In the genomic region with DNA sequence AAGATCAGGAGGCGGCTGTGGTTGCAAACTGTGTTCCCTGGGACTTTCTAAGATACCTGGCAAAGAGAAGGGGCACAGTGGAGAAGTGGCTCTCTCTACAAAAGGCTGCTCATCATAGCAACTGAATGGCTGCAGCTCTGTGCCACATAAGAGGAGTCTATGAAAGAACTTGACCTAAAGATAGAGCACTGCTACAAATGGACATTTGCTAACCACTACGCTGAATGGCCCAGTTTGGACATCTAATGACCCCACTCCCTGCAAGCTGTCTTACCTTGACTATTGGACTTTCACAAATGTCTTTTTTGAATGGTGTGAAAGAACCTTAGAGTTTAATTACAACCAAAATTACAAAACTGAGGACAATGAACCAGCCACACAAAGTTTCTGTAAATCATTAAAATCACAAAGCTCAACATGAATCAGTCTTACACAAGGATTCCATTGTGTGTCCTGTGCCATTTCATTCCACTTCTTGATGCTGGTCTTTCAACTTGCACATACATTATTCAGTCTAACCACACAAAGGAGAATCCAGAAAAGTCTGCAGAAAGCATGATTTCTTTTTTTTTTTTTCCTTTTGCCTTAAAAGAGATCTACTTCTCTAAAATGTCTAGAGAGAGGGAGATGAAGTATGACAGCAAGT, we compare ENCODE assay signal across 26 cellular contexts.
DNase-seq lines count a peak whose midpoint lies in the region; ATAC-seq and TF ChIP-seq lines count a peak whose summit lies in the region.
"Had no signal": no experiment of that assay in that cellular context is flagged by ENCODE, and none has a peak within 500 bp of the region (broad histone marks: within the 10 kb centered on the region; RNA-seq: fewer than 3 reads in every experiment).

No MANE protein-coding gene starts in this region.

- DNase-seq in mammary epithelial cell (peak; percentile 11), breast epithelium (ENCODE audit: low spot score in 2 of 2) (no peak), epithelial cell of proximal tubule (ENCODE audit: low read depth) (peak; percentile 32), pons (ENCODE audit: low spot score) (peak; percentile 25), PC-3 (no peak)
- no peak for DNase-seq in activated CD4-positive, alpha-beta T cell treated with anti-CD3 and anti-CD28 coated beads for 48 hours
- no peak for DNase-seq in NK-92 treated with Interleukin-12 subunit alpha and Interleukin-12 subunit beta, amount 100 ng/mL, for 24 hours (lab: John Stamatoyannopoulos, UW)
- DNase-seq: Calu3; CD8-positive, alpha-beta memory T cell; DMS153; DND-41; Kasumi-1; MV-4-11; NCI-H1105; NCI-H1436 treated with DMSO at 0.1 percent for 48 hours; NCI-H187 treated with DMSO at 0.1 percent for 48 hours; NCI-H2171 treated with DMSO at 0.1 percent for 48 hours; NCI-H446; NCI-H526; NCI-H82; SHP77 had no signal

- intact Hi-C loops in mammary epithelial cell (cut with micrococcal nuclease) (no loop called here), breast epithelium (cut with DNase I; ENCODE audit: low total_unique reads) (no loop called here), PC-3 (cut with micrococcal nuclease) (no loop called here)

- dilution Hi-C loops in mammary epithelial cell (cut with HindIII; ENCODE audit: low sequenced_read_pairs), result no loop called here

- in situ Hi-C loops in mammary epithelial cell (cut with MboI; ENCODE audit: low sequenced_read_pairs in 2 of 2), result no loop called here

- POLR2A ChIA-PET in PC-3 (lab: Charles Lee; ENCODE audit: unreplicated experiment), result no interaction called here

- H3K79me2 ChIP-seq in mammary epithelial cell (ENCODE audit: insufficient read depth, low read length) (no peaks in the 10 kb centered on the region), PC-3 (ENCODE audit: low read length) (no peaks in the 10 kb centered on the region)

- H3K27ac ChIP-seq in mammary epithelial cell (ENCODE audit: insufficient read depth, low read depth, low read length), result no peak overlapping the region
- H3K27ac ChIP-seq in breast epithelium, result no peak overlapping the region
- no peak overlapping the region for H3K27ac ChIP-seq in PC-3 (ENCODE audit: low read length)
- H3K27ac ChIP-seq: 22Rv1, RWPE1 had no signal

- H3K4me1 ChIP-seq in mammary epithelial cell (ENCODE audit: insufficient read depth, low read length) (peaks cover 33% of the 10 kb centered on the region), breast epithelium (no peaks in the 10 kb centered on the region), PC-3 (ENCODE audit: insufficient read depth, low read length) (peaks cover 17% of the 10 kb centered on the region)

- CTCF ChIA-PET in mammary epithelial cell (lab: Charles Lee; ENCODE audit: low non-redundant PET) (interaction anchor here (0.6 kb wide), 1 partner anchor 99 kb away, joined by 3 read pairs; no protein-coding TSS in a partner anchor), PC-3 (lab: Charles Lee) (no interaction called here)

- H4K20me1 ChIP-seq in mammary epithelial cell (ENCODE audit: insufficient read depth, low read length) (no peaks in the 10 kb centered on the region), PC-3 (ENCODE audit: low read length) (no peaks in the 10 kb centered on the region)

- H3K9ac ChIP-seq in mammary epithelial cell (ENCODE audit: insufficient read depth, low read length) (no peak overlapping the region), PC-3 (ENCODE audit: low read length) (no peak overlapping the region)

- H2AFZ ChIP-seq in mammary epithelial cell (ENCODE audit: low read depth, low read length) (no peak overlapping the region), PC-3 (ENCODE audit: low read length) (no peak overlapping the region)

- H3K9me2 ChIP-seq in PC-3 (replicated peaks; ENCODE audit: low read length), result no peaks in the 10 kb centered on the region

- TF ChIP-seq CTCF in mammary epithelial cell (conservative IDR thresholded peaks at IDR 0.05 in 1 of 2, IDR thresholded peaks at IDR 0.05 in 1 of 2; ENCODE audit: extremely low read depth in 1 of 2, insufficient read depth in 1 of 2, low read depth in 1 of 2, low read length in 2 of 2) (no peak), breast epithelium (IDR thresholded peaks at IDR 0.05) (no peak), epithelial cell of proximal tubule (conservative IDR thresholded peaks at IDR 0.05; ENCODE audit: low read depth, low read length) (no peak), PC-3 (conservative IDR thresholded peaks at IDR 0.05; ENCODE audit: low read depth, low read length) (no peak)

- no peak for TF ChIP-seq POLR2A in breast epithelium (IDR thresholded peaks at IDR 0.05)

- no peak for ATAC-seq in PC-3
- ATAC-seq: HCT116, K562, Panc1 had no signal

- H3K36me3 ChIP-seq in mammary epithelial cell (ENCODE audit: insufficient read depth, low read length) (peaks cover 7% of the 10 kb centered on the region), breast epithelium (peaks cover 6% of the 10 kb centered on the region), PC-3 (ENCODE audit: low read depth, low read length) (no peaks in the 10 kb centered on the region)

- H3F3A ChIP-seq in PC-3 (ENCODE audit: low read length, unreplicated experiment), result no peaks in the 10 kb centered on the region

- no peak overlapping the region for H3K4me3 ChIP-seq in mammary epithelial cell (replicated peaks in 1 of 3; ENCODE audit: insufficient read depth in 1 of 3, low read depth in 2 of 3, low read length in 3 of 3)
- no peak overlapping the region for H3K4me3 ChIP-seq in breast epithelium
- H3K4me3 ChIP-seq in epithelial cell of proximal tubule (ENCODE audit: low read depth, low read length), result no peak overlapping the region
- H3K4me3 ChIP-seq in PC-3 (ENCODE audit: low read length), result no peak overlapping the region
- H3K4me3 ChIP-seq: K562 had no signal

- H3K27me3 ChIP-seq in mammary epithelial cell (ENCODE audit: insufficient read depth, low read length) (no peaks in the 10 kb centered on the region), breast epithelium (no peaks in the 10 kb centered on the region), PC-3 (ENCODE audit: low read length) (peaks cover 58% of the 10 kb centered on the region)

- WGBS in mammary epithelial cell (ENCODE audit: low coverage, missing lambda C conversion rate), result 96% methylated on average over 2 of the region's 2 CpGs

- no peaks in the 10 kb centered on the region for H3K9me3 ChIP-seq in mammary epithelial cell (replicated peaks; ENCODE audit: insufficient read depth, low read length)
- H3K9me3 ChIP-seq in breast epithelium, result no peaks in the 10 kb centered on the region
- no peaks in the 10 kb centered on the region for H3K9me3 ChIP-seq in PC-3 (ENCODE audit: low read length)

- H3K4me2 ChIP-seq in mammary epithelial cell (ENCODE audit: insufficient read depth, low read depth, low read length) (no peak overlapping the region), PC-3 (ENCODE audit: low read length) (no peak overlapping the region)

- no TSS peak for BruUV-seq in mammary epithelial cell (replicated peaks; lab: Mats Ljungman, UMichigan)
- BruUV-seq in PC-3 (replicated peaks; lab: Mats Ljungman, UMichigan), result no TSS peak

Comparison
In these comparisons a context has a peak if more than half of its experiments do, and no peak if none do; other contexts are left out.
1. DNase-seq: peak in mammary epithelial cell (single experiment), epithelial cell of proximal tubule (single experiment) and pons (single experiment); none in breast epithelium (0 of 2), activated CD4-positive, alpha-beta T cell treated with anti-CD3 and anti-CD28 coated beads for 48 hours (single experiment), NK-92 treated with Interleukin-12 subunit alpha and Interleukin-12 subunit beta, amount 100 ng/mL, for 24 hours (single experiment) and PC-3 (single experiment).